In genomic region chr12:53984901-53985357, GRCh38 we compare ENCODE assay signal across 8 cellular contexts. TPM values are rescaled to one million over a fixed set of nuclear protein-coding genes. Genes with fewer than 3 reads are reported as not detected.
A peak's percentile ranks its signal among the peaks of the same experiment; 100 is the strongest.
DNase-seq lines count a peak whose midpoint lies in the region; ATAC-seq, FAIRE-seq and TF ChIP-seq lines count a peak whose summit lies in the region.

HOXC10 (plus strand) TSS chr12:53985146; CDS start chr12:53985260, 114 bp downstream.

- TF ChIP-seq RAD21 in HepG2 (CRISPR knock-in tag; IDR thresholded peaks at IDR 0.05): peak; percentile 76

- H3K4me3 ChIP-seq in WERI-Rb-1 (ENCODE audit: low read depth, low read length): peak within 1 kb of the TSS; percentile 71
- no peak within 1 kb of the TSS for H3K4me3 ChIP-seq in HepG2 (replicated peaks in 1 of 3; ENCODE audit: insufficient read depth in 1 of 3, low read depth in 2 of 3, low read length in 3 of 3)

- intact Hi-C loops in HepG2 (cut with micrococcal nuclease; ENCODE audit: unreplicated experiment): no loop called here

- peak; percentile 86 for TF ChIP-seq CTCF in WERI-Rb-1 (IDR thresholded peaks at IDR 0.05; ENCODE audit: low read depth, low read length)
- peak; percentile 80 for TF ChIP-seq CTCF in HepG2 (CRISPR knock-in tag; IDR thresholded peaks at IDR 0.05)

- no peaks in the 10 kb centered on the region for H3K27me3 ChIP-seq in WERI-Rb-1 (ENCODE audit: insufficient read depth, low read depth, severe bottlenecking)
- peaks cover 6 to 43% of the 10 kb centered on the region in 2 experiments; a peak in 4 of 5 replicates for H3K27me3 ChIP-seq in HepG2 (ENCODE audit: control insufficient read depth in 1 of 2, insufficient read depth in 2 of 2, low read length in 2 of 2)

- H3K9ac ChIP-seq in HepG2 (ENCODE audit: insufficient read depth, low read depth, low read length): no peak within 1 kb of the TSS

- H3K4me2 ChIP-seq in HepG2 (ENCODE audit: low read depth, low read length): no peak within 1 kb of the TSS

- no peak for FAIRE-seq in HepG2 (lab: Jason Lieb, UNC)

- H3K27ac ChIP-seq in WERI-Rb-1: peak within 1 kb of the TSS; percentile 44
- no peak within 1 kb of the TSS for H3K27ac ChIP-seq in HepG2 (ENCODE audit: extremely low read length, insufficient read depth, low read length)

- POLR2A ChIA-PET in HepG2 (lab: Yijun Ruan, JAX): no interaction called here

- in situ Hi-C loops in HepG2 (cut with HindIII; ENCODE audit: extremely low pct_ligation_motif_present, low pct_unique_long_range_greater_than_20kb): no loop called here

- H3K9me3 ChIP-seq in WERI-Rb-1 (ENCODE audit: severe bottlenecking) (no peaks in the 10 kb centered on the region), HepG2 (ENCODE audit: low read length) (no peaks in the 10 kb centered on the region)

- ATAC-seq in HepG2: peak; percentile 48
- no peak for ATAC-seq in HG02840 (IDR thresholded peaks at IDR 0.05; ENCODE audit: low FRiP score, unreplicated experiment)

- no peak within 1 kb of the TSS for H2AFZ ChIP-seq in HepG2 (ENCODE audit: low read length)

- DNase-seq in AG08395 (ENCODE audit: low spot score) (peak; percentile 92), GM19238 (ENCODE audit: insufficient read length, low spot score) (peak; percentile 73), NCI-H2081 treated with DMSO at 0.1 percent for 48 hours (lab: John Stamatoyannopoulos, UW) (peak; percentile 54), WERI-Rb-1 (peak; percentile 96), cerebellar cortex (ENCODE audit: low spot score) (peak; percentile 89), HepG2 (ENCODE audit: low spot score) (peak; percentile 53)
- DNase-seq in stimulated activated CD4-positive, alpha-beta T cell treated with anti-CD3 and anti-CD28 coated beads, TNF-alpha, amount 100 ng/mL, for 4 hours (ENCODE audit: low read depth in 3 of 3): peak; percentile 44 to 70 (median 69)

- WGBS in HepG2 (ENCODE audit: low lambda C conversion rate): 56% methylated on average over 36 of the region's 36 CpGs

- no peak for TF ChIP-seq POLR2A in HepG2 (IDR thresholded peaks at IDR 0.05; ENCODE audit: insufficient read depth in 1 of 2, low read depth in 2 of 2, low read length in 2 of 2)

- no peaks in the 10 kb centered on the region for H3K79me2 ChIP-seq in HepG2 (ENCODE audit: insufficient read depth, low read length)

- H4K20me1 ChIP-seq in HepG2 (ENCODE audit: insufficient read depth, low read length): no peaks in the 10 kb centered on the region

- BruUV-seq in HepG2 (replicated peaks; lab: Mats Ljungman, UMichigan): no TSS peak

- TF ChIP-seq EP300 in HepG2 (IDR thresholded peaks at IDR 0.05; ENCODE audit: low read depth in 2 of 2, low read length in 2 of 2) (no peak), HepG2 (CRISPR knock-in tag; IDR thresholded peaks at IDR 0.05; ENCODE audit: borderline replicate concordance) (no peak)

- CTCF ChIA-PET in HepG2 (lab: Yijun Ruan, JAX; ENCODE audit: low intra/inter-chr PET ratio, low total read pairs): interaction anchor here (0.9 to 2.3 kb wide), 3 partner anchors 216 to 232 kb away, joined by 3 to 12 read pairs (median 8); no protein-coding TSS in a partner anchor

- H3K36me3 ChIP-seq in WERI-Rb-1: no peaks in the 10 kb centered on the region
- no peaks in the 10 kb centered on the region for H3K36me3 ChIP-seq in HepG2 (replicated peaks in 1 of 2; ENCODE audit: control insufficient read depth in 1 of 2, insufficient read depth in 2 of 2, low read length in 2 of 2)

- peaks cover 36% of the 10 kb centered on the region for H3K4me1 ChIP-seq in HepG2 (ENCODE audit: insufficient read depth, low read length)

TF ChIP-seq in HepG2, 621 proteins besides CTCF, POLR2A, EP300 and RAD21 (continues in another document):
- TF ChIP-seq TFAP4 (IDR thresholded peaks at IDR 0.05; ENCODE audit: borderline replicate concordance, low read depth) (no peak), CBFB (CRISPR knock-in tag; IDR thresholded peaks at IDR 0.05) (no peak), NR2C2 (CRISPR knock-in tag; IDR thresholded peaks at IDR 0.05; ENCODE audit: borderline replicate concordance) (peak; percentile 74; the same call in 1 of the 2 replicates), ZNF574 (CRISPR knock-in tag; IDR thresholded peaks at IDR 0.05) (no peak), GZF1 (CRISPR knock-in tag; IDR thresholded peaks at IDR 0.05) (no peak), ATF3 (CRISPR knock-in tag; IDR thresholded peaks at IDR 0.05) (0 out of 2 replicates have a peak, but pooled peaks have one; percentile 33), ZNF703 (CRISPR knock-in tag; IDR thresholded peaks at IDR 0.05; ENCODE audit: borderline replicate concordance) (no peak), RBM39 (IDR thresholded peaks at IDR 0.05; ENCODE audit: low read depth, low read length, poor library complexity, severe bottlenecking) (no peak)

RNA-seq across cellular contexts. Expression of gene HOXC10, which starts in this region (rescaled TPM):
- not detected in 2 replicates for total RNA-seq in HepG2 (2016; rRNA removed; fragmentation: Illumina TruSeq; extraction: Trizol)
- not detected in 2 replicates for total RNA-seq in HepG2 (2016; cell fraction: cytosol; rRNA removed; fragmentation: Illumina TruSeq; extraction: Trizol; ENCODE audit: low read depth)
- total RNA-seq in HepG2 (2016; cell fraction: insoluble cytoplasmic fraction; rRNA removed; fragmentation: Illumina TruSeq; extraction: Trizol): not detected in 2 replicates
- not detected in 2 replicates for total RNA-seq in HepG2 (2016; cell fraction: membrane; rRNA removed; fragmentation: Illumina TruSeq; extraction: Trizol)
- total RNA-seq in HepG2 (2016; cell fraction: nucleus; rRNA removed; fragmentation: Illumina TruSeq; extraction: Trizol): not detected in 2 replicates
- polyA plus RNA-seq in HepG2 (2011; rRNA removed): not detected in 2 replicates
- 0.17 TPM in 1 of 2 replicates, not detected in the other for polyA plus RNA-seq in HepG2 (2011; cell fraction: cytosol; rRNA removed)
- polyA plus RNA-seq in HepG2 (2011; cell fraction: nucleus; rRNA removed): not detected in 2 replicates
- polyA plus RNA-seq in HepG2 (2012): 0.35 TPM in 1 of 2 replicates, not detected in the other
- not detected in 2 replicates for polyA plus RNA-seq in HepG2 (2016; cell fraction: cytosol; fragmentation: Illumina TruSeq; extraction: Trizol; ENCODE audit: low read depth)
- polyA plus RNA-seq in HepG2 (2016; cell fraction: insoluble cytoplasmic fraction; fragmentation: Illumina TruSeq; extraction: Trizol; ENCODE audit: low read depth): 0.19 TPM in 1 of 2 replicates, not detected in the other
- not detected in 2 replicates for polyA plus RNA-seq in HepG2 (2016; cell fraction: membrane; fragmentation: Illumina TruSeq; extraction: Trizol; ENCODE audit: low read depth)
- not detected in 2 replicates for polyA plus RNA-seq in HepG2 (2016; cell fraction: nucleus; fragmentation: Illumina TruSeq; extraction: Trizol; ENCODE audit: insufficient read depth, low read depth)
- polyA minus RNA-seq in HepG2 (2011; rRNA and poly(A)+ RNA removed; ENCODE audit: low replicate concordance): 19.2 TPM in 1 of 2 replicates, not detected in the other
- not detected in 2 replicates for polyA minus RNA-seq in HepG2 (2011; cell fraction: cytosol; rRNA and poly(A)+ RNA removed)
- polyA minus RNA-seq in HepG2 (2011; cell fraction: nucleus; rRNA and poly(A)+ RNA removed): 0.26 TPM in 1 of 2 replicates, not detected in the other
